In genomic region chr16:82092711-82093110, GRCh38 we compare ENCODE assay signal across 21 cellular contexts. TPM values are rescaled to one million over a fixed set of nuclear protein-coding genes. Genes with fewer than 3 reads are reported as not detected.
DNase-seq lines count a peak whose midpoint lies in the region; ATAC-seq and TF ChIP-seq lines count a peak whose summit lies in the region.
"Had no signal": no experiment of that assay in that cellular context is flagged by ENCODE, and none has a peak within 500 bp of the region (broad histone marks: within the 10 kb centered on the region; RNA-seq: fewer than 3 reads in every experiment).

No MANE protein-coding gene starts in this region.

- in situ Hi-C loops in mammary epithelial cell (cut with MboI; ENCODE audit: low sequenced_read_pairs in 2 of 2), result no loop called here

- no peak overlapping the region for H3K4me2 ChIP-seq in mammary epithelial cell (ENCODE audit: insufficient read depth, low read depth, low read length)
- H3K4me2 ChIP-seq: BLaER1 treated with 17β-estradiol and CSF1 and Interleukin-3, amounts not matched to agents 10 nM and 100 nM; SK-N-SH had no signal

- WGBS in mammary epithelial cell (ENCODE audit: low coverage, missing lambda C conversion rate), result 96% methylated on average over 2 of the region's 2 CpGs

- intact Hi-C loops in mammary epithelial cell (cut with micrococcal nuclease), result no loop called here
- intact Hi-C loops in breast epithelium (cut with DNase I; ENCODE audit: low total_unique reads), result no loop called here
- intact Hi-C loops in Right ventricle myocardium inferior (cut with DNase I), result no loop called here

- no peaks in the 10 kb centered on the region for H4K20me1 ChIP-seq in mammary epithelial cell (ENCODE audit: insufficient read depth, low read length)
- H4K20me1 ChIP-seq: BLaER1 treated with 17β-estradiol and CSF1 and Interleukin-3, amounts not matched to agents 10 nM and 100 nM had no signal

- no peak overlapping the region for H3K27ac ChIP-seq in mammary epithelial cell (ENCODE audit: insufficient read depth, low read depth, low read length)
- H3K27ac ChIP-seq in breast epithelium, result no peak overlapping the region
- H3K27ac ChIP-seq: 22Rv1; BLaER1 treated with 17β-estradiol and CSF1 and Interleukin-3, amounts not matched to agents 10 nM and 100 nM had no signal

- H2AFZ ChIP-seq in mammary epithelial cell (ENCODE audit: low read depth, low read length), result peak overlapping the region; percentile 53

- no peak for TF ChIP-seq POLR2A in breast epithelium (IDR thresholded peaks at IDR 0.05)

- H3K4me3 ChIP-seq in mammary epithelial cell (replicated peaks in 1 of 3; ENCODE audit: insufficient read depth in 1 of 3, low read depth in 2 of 3, low read length in 3 of 3) (no peak overlapping the region), breast epithelium (no peak overlapping the region), adipocyte (ENCODE audit: low read length) (no peak overlapping the region)
- H3K4me3 ChIP-seq: BLaER1 treated with 17β-estradiol and CSF1 and Interleukin-3, amounts not matched to agents 10 nM and 100 nM had no signal

- ATAC-seq in Right ventricle myocardium inferior, result no peak
- ATAC-seq: Panc1, T-cell had no signal

- TF ChIP-seq CTCF in mammary epithelial cell (conservative IDR thresholded peaks at IDR 0.05 in 1 of 2, IDR thresholded peaks at IDR 0.05 in 1 of 2; ENCODE audit: extremely low read depth in 1 of 2, insufficient read depth in 1 of 2, low read depth in 1 of 2, low read length in 2 of 2) (no peak), breast epithelium (IDR thresholded peaks at IDR 0.05) (no peak)

- H3K9me3 ChIP-seq in mammary epithelial cell (replicated peaks; ENCODE audit: insufficient read depth, low read length), result no peaks in the 10 kb centered on the region
- no peaks in the 10 kb centered on the region for H3K9me3 ChIP-seq in breast epithelium
- H3K9me3 ChIP-seq in adipocyte (ENCODE audit: control insufficient read depth, low read length), result no peaks in the 10 kb centered on the region
- H3K9me3 ChIP-seq: BLaER1 treated with 17β-estradiol and CSF1 and Interleukin-3, amounts not matched to agents 10 nM and 100 nM; SK-N-SH had no signal

- CTCF ChIA-PET in mammary epithelial cell (lab: Charles Lee; ENCODE audit: low non-redundant PET), result interaction anchor here (1.0 kb wide), 1 partner anchor 138 kb away, joined by 5 read pairs; no protein-coding TSS in a partner anchor

- H3K79me2 ChIP-seq in mammary epithelial cell (ENCODE audit: insufficient read depth, low read length), result no peaks in the 10 kb centered on the region

- peaks cover 41% of the 10 kb centered on the region for H3K4me1 ChIP-seq in mammary epithelial cell (ENCODE audit: insufficient read depth, low read length)
- H3K4me1 ChIP-seq in breast epithelium, result no peaks in the 10 kb centered on the region
- peaks cover 9% of the 10 kb centered on the region for H3K4me1 ChIP-seq in adipocyte (ENCODE audit: control insufficient read depth, insufficient read depth, low read length)

- no peak for DNase-seq in mammary epithelial cell
- no peak for DNase-seq in breast epithelium (ENCODE audit: low spot score in 2 of 2)
- peak; percentile 10 for DNase-seq in adipocyte (ENCODE audit: low read depth)
- peak; percentile 47 for DNase-seq in kidney tubule cell (ENCODE audit: low spot score)
- DNase-seq in Right ventricle myocardium inferior (ENCODE audit: missing footprints), result no peak
- no peak for DNase-seq in COLO668 (lab: John Stamatoyannopoulos, UW; ENCODE audit: unreplicated experiment)
- no peak for DNase-seq in hepatic stellate cell (ENCODE audit: low spot score)
- DNase-seq in KG1 (lab: John Stamatoyannopoulos, UW), result no peak
- DNase-seq: CD8-positive, alpha-beta memory T cell; DND-41; GDM1; HFFc6; NCI-H1436; NCI-H2029 treated with DMSO at 0.1 percent for 48 hours; NCI-H524; Right ventricle myocardium superior; SK-N-SH; T-cell had no signal

- H3K9ac ChIP-seq in mammary epithelial cell (ENCODE audit: insufficient read depth, low read length) (no peak overlapping the region), adipocyte (ENCODE audit: low read length) (no peak overlapping the region)
- H3K9ac ChIP-seq: BLaER1 treated with 17β-estradiol and CSF1 and Interleukin-3, amounts not matched to agents 10 nM and 100 nM; SK-N-SH had no signal

- H3K27me3 ChIP-seq in mammary epithelial cell (ENCODE audit: insufficient read depth, low read length) (no peaks in the 10 kb centered on the region), breast epithelium (no peaks in the 10 kb centered on the region), adipocyte (replicated peaks; ENCODE audit: control insufficient read depth, insufficient read depth, low read length) (peaks cover 4% of the 10 kb centered on the region)
- H3K27me3 ChIP-seq: BLaER1 treated with 17β-estradiol and CSF1 and Interleukin-3, amounts not matched to agents 10 nM and 100 nM had no signal

- dilution Hi-C loops in mammary epithelial cell (cut with HindIII; ENCODE audit: low sequenced_read_pairs), result no loop called here

- BruUV-seq in mammary epithelial cell (replicated peaks; lab: Mats Ljungman, UMichigan), result no TSS peak

- H3K36me3 ChIP-seq in mammary epithelial cell (ENCODE audit: insufficient read depth, low read length) (no peaks in the 10 kb centered on the region), breast epithelium (no peaks in the 10 kb centered on the region), adipocyte (ENCODE audit: control insufficient read depth, insufficient read depth, low read length, severe bottlenecking) (no peaks in the 10 kb centered on the region)
- H3K36me3 ChIP-seq: BLaER1 treated with 17β-estradiol and CSF1 and Interleukin-3, amounts not matched to agents 10 nM and 100 nM had no signal

RNA-seq across cellular contexts. Expression of gene HSD17B2, which starts 57.7 kb away (rescaled TPM):
- total RNA-seq in mammary epithelial cell (1 to 10 TPM; 1.3 to 2.4 TPM), breast epithelium (1 to 10 TPM in 2 of 3 donors, not detected in 1; 4.5 to 8.8 TPM), Right ventricle myocardium inferior (not detected)
- polyA plus RNA-seq in mammary epithelial cell, result 3.2 TPM
- polyA minus RNA-seq in mammary epithelial cell, result not detected
- total RNA-seq: CD8-positive, alpha-beta memory T cell; Right ventricle myocardium superior; T-cell had no signal
- polyA plus RNA-seq: SK-N-SH had no signal

Comparison
In these comparisons a context has a peak if more than half of its experiments do, and no peak if none do; other contexts are left out.
1. DNase-seq: peak in adipocyte (single experiment) and kidney tubule cell (single experiment); none in mammary epithelial cell (single experiment), breast epithelium (0 of 2), Right ventricle myocardium inferior (single experiment), COLO668 (single experiment), hepatic stellate cell (single experiment) and KG1 (single experiment).